8 cellular contexts compared by ENCODE assay signal in the genomic region with DNA sequence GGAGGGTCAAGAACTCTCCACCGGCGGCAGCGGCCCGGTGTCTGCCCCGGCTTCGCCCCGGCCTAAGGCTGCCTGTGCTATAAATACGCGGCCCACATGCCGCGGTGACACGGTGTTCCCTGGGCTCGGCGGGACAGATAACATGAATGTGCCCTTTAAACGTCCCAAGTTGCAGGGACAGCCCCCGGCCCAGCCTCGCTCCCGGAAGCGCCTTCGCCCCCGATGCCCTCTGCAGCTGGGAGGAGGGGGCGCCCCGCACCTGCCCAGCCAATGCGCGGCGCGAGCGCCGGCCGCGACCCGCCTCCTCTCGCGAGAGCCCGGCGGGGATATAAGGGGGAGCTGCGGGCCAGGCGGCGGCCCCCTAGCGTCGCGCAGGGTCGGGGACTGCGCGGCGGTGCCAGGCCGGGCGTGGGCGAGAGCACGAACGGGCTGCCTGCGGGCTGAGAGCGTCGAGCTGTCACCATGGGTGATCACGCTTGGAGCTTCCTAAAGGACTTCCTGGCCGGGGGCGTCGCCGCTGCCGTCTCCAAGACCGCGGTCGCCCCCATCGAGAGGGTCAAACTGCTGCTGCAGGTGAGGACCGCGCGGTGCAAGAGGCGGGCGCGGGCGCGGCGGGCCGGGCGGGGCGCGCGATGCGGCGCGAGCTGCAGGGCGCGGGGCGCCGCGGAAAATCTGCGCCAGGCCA. TPM values are rescaled to one million over a fixed set of nuclear protein-coding genes. Genes with fewer than 3 reads are reported as not detected.
DNase-seq lines count a peak whose midpoint lies in the region; ATAC-seq, FAIRE-seq and TF ChIP-seq lines count a peak whose summit lies in the region.

A gene (plus strand): TSS at position 356 of the 685 bp plus-strand sequence. CDS start 107 bp downstream, at position 463.

- FAIRE-seq in frontal cortex (lab: Jason Lieb, UNC): no peak

- no peak for TF ChIP-seq RAD21 in Ishikawa (IDR thresholded peaks at IDR 0.05; ENCODE audit: low read depth)

- H3K27me3 ChIP-seq in SJCRH30: no peaks in the 10 kb centered on the region

- no peaks in the 10 kb centered on the region for H3K36me3 ChIP-seq in SJCRH30

- no peaks in the 10 kb centered on the region for H3K9me3 ChIP-seq in SJCRH30 (replicated peaks)

- TF ChIP-seq EP300 in Ishikawa (IDR thresholded peaks at IDR 0.05; ENCODE audit: borderline replicate concordance): no peak; the same call in 1 of the 2 replicates

- H3K4me1 ChIP-seq in SJCRH30: no peaks in the 10 kb centered on the region

- no peak within 1 kb of the TSS for H3K27ac ChIP-seq in SJCRH30

- ATAC-seq in GM21528 (IDR thresholded peaks at IDR 0.05; ENCODE audit: low FRiP score, unreplicated experiment): peak; percentile 93

- DNase-seq in Daoy (ENCODE audit: low read depth) (peak; percentile 74), SJCRH30 (peak; percentile 71 to 78), frontal cortex (ENCODE audit: low spot score in 2 of 2) (peak; percentile 93 to 95), nucleus accumbens (lab: John Stamatoyannopoulos, UW) (peak; percentile 16 to 95 (median 86)), superior temporal gyrus (ENCODE audit: extremely low spot score) (peak; percentile 89)
- peak; percentile 24 to 74 (median 50) for DNase-seq in activated naive CD4-positive, alpha-beta T cell (lab: John Stamatoyannopoulos, UW)

- peak within 1 kb of the TSS; percentile 62 for H3K4me3 ChIP-seq in SJCRH30

TF ChIP-seq in Ishikawa, 13 proteins besides CTCF, POLR2A, EP300 and RAD21:
- TF ChIP-seq, protein P1, sequence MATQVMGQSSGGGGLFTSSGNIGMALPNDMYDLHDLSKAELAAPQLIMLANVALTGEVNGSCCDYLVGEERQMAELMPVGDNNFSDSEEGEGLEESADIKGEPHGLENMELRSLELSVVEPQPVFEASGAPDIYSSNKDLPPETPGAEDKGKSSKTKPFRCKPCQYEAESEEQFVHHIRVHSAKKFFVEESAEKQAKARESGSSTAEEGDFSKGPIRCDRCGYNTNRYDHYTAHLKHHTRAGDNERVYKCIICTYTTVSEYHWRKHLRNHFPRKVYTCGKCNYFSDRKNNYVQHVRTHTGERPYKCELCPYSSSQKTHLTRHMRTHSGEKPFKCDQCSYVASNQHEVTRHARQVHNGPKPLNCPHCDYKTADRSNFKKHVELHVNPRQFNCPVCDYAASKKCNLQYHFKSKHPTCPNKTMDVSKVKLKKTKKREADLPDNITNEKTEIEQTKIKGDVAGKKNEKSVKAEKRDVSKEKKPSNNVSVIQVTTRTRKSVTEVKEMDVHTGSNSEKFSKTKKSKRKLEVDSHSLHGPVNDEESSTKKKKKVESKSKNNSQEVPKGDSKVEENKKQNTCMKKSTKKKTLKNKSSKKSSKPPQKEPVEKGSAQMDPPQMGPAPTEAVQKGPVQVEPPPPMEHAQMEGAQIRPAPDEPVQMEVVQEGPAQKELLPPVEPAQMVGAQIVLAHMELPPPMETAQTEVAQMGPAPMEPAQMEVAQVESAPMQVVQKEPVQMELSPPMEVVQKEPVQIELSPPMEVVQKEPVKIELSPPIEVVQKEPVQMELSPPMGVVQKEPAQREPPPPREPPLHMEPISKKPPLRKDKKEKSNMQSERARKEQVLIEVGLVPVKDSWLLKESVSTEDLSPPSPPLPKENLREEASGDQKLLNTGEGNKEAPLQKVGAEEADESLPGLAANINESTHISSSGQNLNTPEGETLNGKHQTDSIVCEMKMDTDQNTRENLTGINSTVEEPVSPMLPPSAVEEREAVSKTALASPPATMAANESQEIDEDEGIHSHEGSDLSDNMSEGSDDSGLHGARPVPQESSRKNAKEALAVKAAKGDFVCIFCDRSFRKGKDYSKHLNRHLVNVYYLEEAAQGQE (IDR thresholded peaks at IDR 0.05; ENCODE audit: low read depth): no peak
- TF ChIP-seq, protein P2, sequence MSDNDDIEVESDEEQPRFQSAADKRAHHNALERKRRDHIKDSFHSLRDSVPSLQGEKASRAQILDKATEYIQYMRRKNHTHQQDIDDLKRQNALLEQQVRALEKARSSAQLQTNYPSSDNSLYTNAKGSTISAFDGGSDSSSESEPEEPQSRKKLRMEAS (IDR thresholded peaks at IDR 0.05): peak; percentile 79
- TF ChIP-seq YY1 (IDR thresholded peaks at IDR 0.05; ENCODE audit: low read depth) (peak; percentile 53), ZBTB7A (IDR thresholded peaks at IDR 0.05; ENCODE audit: low read depth) (peak; percentile 97), TAF1 (IDR thresholded peaks at IDR 0.05; ENCODE audit: low read depth) (peak; percentile 84), CEBPB (IDR thresholded peaks at IDR 0.05) (no peak), EGR1 (IDR thresholded peaks at IDR 0.05) (peak; percentile 91), TEAD4 (IDR thresholded peaks at IDR 0.05) (no peak; the same call in 1 of the 2 replicates)

RNA-seq across cellular contexts. Expression of the gene that starts here (rescaled TPM):
- total RNA-seq in Daoy (2014; rRNA removed; shearing (Covaris generic)): 14.3 and 16.2 TPM in 2 replicates
- 11.0 and 16.0 TPM in 2 replicates for total RNA-seq in SJCRH30 (2014; rRNA removed; shearing (Covaris generic))
- total RNA-seq in frontal cortex: 35.1 TPM
